In the genomic region with DNA sequence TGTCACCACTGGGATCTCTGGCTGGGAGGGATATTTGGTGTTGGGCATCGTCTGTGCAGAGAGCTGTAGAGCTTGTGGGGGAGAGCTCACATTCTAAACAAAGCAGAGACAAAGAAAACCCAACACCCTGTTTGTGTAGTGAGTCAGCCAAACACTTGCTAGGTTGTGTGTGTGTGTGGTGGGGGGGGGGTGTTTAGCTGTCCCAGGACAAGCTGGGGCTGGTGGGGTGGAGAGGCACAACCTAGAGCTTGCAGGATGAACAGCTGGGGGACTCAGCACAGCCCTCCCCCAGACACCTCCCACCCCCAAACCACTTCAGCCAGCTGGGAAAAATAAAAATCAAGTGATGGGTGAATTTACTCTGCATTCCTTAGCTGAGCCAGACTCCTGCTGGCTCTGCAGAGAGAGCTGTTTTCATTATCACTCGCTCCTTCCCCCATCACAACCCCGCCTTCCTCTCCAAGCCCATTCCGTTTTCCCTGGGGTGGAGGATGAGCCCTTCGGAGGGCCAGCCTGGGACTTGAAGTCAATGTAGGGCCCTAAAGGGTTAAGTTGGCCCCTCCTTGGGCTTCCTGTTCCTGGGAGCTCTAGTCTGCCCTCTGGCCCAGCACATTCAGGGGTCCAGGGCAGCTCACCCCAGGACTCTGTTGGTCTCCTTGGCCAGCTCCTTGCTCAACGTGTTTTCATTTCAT, we compare ENCODE assay signal across 1 cellular context.
TF ChIP-seq lines count a peak whose summit lies in the region.

No MANE protein-coding gene starts in this region.

TF ChIP-seq in GM23338, 12 proteins besides CTCF, POLR2A, EP300 and RAD21 (continued from another document):
- TF ChIP-seq, protein P1, sequence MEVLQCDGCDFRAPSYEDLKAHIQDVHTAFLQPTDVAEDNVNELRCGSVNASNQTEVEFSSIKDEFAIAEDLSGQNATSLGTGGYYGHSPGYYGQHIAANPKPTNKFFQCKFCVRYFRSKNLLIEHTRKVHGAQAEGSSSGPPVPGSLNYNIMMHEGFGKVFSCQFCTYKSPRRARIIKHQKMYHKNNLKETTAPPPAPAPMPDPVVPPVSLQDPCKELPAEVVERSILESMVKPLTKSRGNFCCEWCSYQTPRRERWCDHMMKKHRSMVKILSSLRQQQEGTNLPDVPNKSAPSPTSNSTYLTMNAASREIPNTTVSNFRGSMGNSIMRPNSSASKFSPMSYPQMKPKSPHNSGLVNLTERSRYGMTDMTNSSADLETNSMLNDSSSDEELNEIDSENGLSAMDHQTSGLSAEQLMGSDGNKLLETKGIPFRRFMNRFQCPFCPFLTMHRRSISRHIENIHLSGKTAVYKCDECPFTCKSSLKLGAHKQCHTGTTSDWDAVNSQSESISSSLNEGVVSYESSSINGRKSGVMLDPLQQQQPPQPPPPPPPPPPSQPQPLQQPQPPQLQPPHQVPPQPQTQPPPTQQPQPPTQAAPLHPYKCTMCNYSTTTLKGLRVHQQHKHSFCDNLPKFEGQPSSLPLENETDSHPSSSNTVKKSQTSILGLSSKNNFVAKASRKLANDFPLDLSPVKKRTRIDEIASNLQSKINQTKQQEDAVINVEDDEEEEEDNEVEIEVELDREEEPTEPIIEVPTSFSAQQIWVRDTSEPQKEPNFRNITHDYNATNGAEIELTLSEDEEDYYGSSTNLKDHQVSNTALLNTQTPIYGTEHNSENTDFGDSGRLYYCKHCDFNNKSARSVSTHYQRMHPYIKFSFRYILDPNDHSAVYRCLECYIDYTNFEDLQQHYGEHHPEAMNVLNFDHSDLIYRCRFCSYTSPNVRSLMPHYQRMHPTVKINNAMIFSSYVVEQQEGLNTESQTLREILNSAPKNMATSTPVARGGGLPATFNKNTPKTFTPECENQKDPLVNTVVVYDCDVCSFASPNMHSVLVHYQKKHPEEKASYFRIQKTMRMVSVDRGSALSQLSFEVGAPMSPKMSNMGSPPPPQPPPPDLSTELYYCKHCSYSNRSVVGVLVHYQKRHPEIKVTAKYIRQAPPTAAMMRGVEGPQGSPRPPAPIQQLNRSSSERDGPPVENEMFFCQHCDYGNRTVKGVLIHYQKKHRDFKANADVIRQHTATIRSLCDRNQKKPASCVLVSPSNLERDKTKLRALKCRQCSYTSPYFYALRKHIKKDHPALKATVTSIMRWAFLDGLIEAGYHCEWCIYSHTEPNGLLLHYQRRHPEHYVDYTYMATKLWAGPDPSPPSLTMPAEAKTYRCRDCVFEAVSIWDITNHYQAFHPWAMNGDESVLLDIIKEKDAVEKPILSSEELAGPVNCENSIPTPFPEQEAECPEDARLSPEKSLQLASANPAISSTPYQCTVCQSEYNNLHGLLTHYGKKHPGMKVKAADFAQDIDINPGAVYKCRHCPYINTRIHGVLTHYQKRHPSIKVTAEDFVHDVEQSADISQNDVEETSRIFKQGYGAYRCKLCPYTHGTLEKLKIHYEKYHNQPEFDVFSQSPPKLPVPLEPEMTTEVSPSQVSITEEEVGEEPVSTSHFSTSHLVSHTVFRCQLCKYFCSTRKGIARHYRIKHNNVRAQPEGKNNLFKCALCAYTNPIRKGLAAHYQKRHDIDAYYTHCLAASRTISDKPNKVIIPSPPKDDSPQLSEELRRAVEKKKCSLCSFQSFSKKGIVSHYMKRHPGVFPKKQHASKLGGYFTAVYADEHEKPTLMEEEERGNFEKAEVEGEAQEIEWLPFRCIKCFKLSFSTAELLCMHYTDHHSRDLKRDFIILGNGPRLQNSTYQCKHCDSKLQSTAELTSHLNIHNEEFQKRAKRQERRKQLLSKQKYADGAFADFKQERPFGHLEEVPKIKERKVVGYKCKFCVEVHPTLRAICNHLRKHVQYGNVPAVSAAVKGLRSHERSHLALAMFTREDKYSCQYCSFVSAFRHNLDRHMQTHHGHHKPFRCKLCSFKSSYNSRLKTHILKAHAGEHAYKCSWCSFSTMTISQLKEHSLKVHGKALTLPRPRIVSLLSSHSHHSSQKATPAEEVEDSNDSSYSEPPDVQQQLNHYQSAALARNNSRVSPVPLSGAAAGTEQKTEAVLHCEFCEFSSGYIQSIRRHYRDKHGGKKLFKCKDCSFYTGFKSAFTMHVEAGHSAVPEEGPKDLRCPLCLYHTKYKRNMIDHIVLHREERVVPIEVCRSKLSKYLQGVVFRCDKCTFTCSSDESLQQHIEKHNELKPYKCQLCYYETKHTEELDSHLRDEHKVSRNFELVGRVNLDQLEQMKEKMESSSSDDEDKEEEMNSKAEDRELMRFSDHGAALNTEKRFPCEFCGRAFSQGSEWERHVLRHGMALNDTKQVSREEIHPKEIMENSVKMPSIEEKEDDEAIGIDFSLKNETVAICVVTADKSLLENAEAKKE (CRISPR knock-in tag; IDR thresholded peaks at IDR 0.05): no peak
- TF ChIP-seq STAT1 (IDR thresholded peaks at IDR 0.05; ENCODE audit: unreplicated experiment) (no peak), NANOG (IDR thresholded peaks at IDR 0.05; ENCODE audit: borderline replicate concordance) (no peak), EZH2phosphoT487 (IDR thresholded peaks at IDR 0.05; ENCODE audit: unreplicated experiment) (no peak)
